ENCODE assay signal across 8 cellular contexts in the genomic region with DNA sequence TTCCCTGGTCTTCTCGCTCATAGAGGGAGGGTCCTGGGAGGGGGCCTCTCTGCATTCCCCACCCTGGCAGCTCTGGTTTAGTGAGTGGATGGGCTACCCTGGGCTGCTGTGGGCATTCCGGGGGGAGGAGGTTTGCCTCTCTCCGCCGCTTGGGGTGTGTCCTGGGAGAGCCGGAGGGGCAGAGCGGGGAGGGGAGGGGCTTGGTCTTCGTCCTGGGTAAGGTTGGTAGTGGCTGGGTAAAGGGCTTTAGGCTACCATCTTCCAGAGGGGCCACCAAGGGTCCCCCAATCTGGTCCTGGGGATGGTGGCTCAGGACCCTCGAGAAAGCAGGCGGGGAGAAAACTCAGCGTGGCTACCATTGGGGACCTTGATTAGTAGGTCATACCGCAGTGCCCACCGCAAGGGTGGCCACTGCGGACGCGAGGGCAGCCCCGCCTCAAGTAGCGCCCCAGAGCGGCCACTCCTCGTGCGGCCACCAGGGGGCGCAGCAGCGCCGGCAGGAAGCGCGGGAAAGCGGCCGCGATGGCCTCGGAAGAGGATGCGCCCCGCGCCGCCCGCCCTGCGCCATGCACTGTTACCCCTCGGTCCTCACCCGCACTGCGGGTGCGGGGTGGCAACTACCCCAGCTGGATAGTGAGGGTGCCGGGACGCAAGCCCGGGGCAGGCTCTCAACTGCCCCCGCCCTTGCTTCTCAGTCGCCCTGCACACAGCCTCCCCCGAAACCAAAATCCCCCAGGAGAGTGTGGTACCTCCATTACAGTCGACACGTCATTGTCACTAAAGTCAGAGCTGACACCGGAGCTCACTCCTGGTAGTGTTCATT. TPM values are rescaled to one million over a fixed set of nuclear protein-coding genes. Genes with fewer than 3 reads are reported as not detected.
DNase-seq lines count a peak whose midpoint lies in the region; ATAC-seq and TF ChIP-seq lines count a peak whose summit lies in the region.

No MANE protein-coding gene starts in this region.

- H3K4me3 Mint-ChIP-seq in CD4-positive, CD25-positive, alpha-beta regulatory T cell: peak overlapping the region in 3 of 4 donors; percentile 46 to 63 (median 58)
- H3K4me3 Mint-ChIP-seq in activated T-cell treated with anti-CD3 and anti-CD28 coated beads, Interleukin-2, amount 50 U/mL, for 24 hours: peak overlapping the region; percentile 68

- TF ChIP-seq CTCF in HEK293 (tag by site-specific recombination; IDR thresholded peaks at IDR 0.05) (peak; percentile 95), OCI-LY3 (IDR thresholded peaks at IDR 0.05; ENCODE audit: low read depth, low read length) (peak; percentile 75), fibroblast of the aortic adventitia (IDR thresholded peaks at IDR 0.05; ENCODE audit: insufficient read depth, low read length) (peak; percentile 76), neutrophil (IDR thresholded peaks at IDR 0.05) (peak; percentile 92), testis (IDR thresholded peaks at IDR 0.05) (peak; percentile 97 to 100 (median 97))

- CTCF ChIA-PET in HEK293 (lab: Yijun Ruan, JAX): interaction anchor here (0.6 to 8.8 kb wide), 35 partner anchors 8 to 615 kb away, joined by 3 to 97 read pairs (median 3); no protein-coding TSS in a partner anchor

- no peaks in the 10 kb centered on the region for H3K36me3 ChIP-seq in CD4-positive, CD25-positive, alpha-beta regulatory T cell (ENCODE audit: control insufficient read depth, insufficient read depth, low read length)
- no peaks in the 10 kb centered on the region for H3K36me3 ChIP-seq in HEK293 (ENCODE audit: control insufficient read depth in 2 of 2, insufficient read depth in 1 of 2, low read length in 2 of 2)
- no peaks in the 10 kb centered on the region for H3K36me3 ChIP-seq in OCI-LY3 (replicated peaks; ENCODE audit: low read depth, low read length)
- H3K36me3 ChIP-seq in neutrophil: no peaks in the 10 kb centered on the region
- H3K36me3 ChIP-seq in testis (ENCODE audit: low read depth, missing control alignments): no peaks in the 10 kb centered on the region

- peaks cover 0 to 2% (median 0%) of the 10 kb centered on the region in 7 donors for H3K9me3 Mint-ChIP-seq in CD4-positive, CD25-positive, alpha-beta regulatory T cell
- H3K9me3 Mint-ChIP-seq in activated T-cell treated with anti-CD3 and anti-CD28 coated beads, Interleukin-2, amount 50 U/mL, for 24 hours: no peaks in the 10 kb centered on the region

- H3K36me3 Mint-ChIP-seq in CD4-positive, CD25-positive, alpha-beta regulatory T cell: no peaks in the 10 kb centered on the region
- H3K36me3 Mint-ChIP-seq in activated T-cell treated with anti-CD3 and anti-CD28 coated beads, Interleukin-2, amount 50 U/mL, for 24 hours (ENCODE audit: low read depth): no peaks in the 10 kb centered on the region

- peak overlapping the region; percentile 64 for H3K9ac ChIP-seq in OCI-LY3 (ENCODE audit: low read length)

- no peak overlapping the region for H3K27ac Mint-ChIP-seq in CD4-positive, CD25-positive, alpha-beta regulatory T cell
- no peak overlapping the region for H3K27ac Mint-ChIP-seq in activated T-cell treated with anti-CD3 and anti-CD28 coated beads, Interleukin-2, amount 50 U/mL, for 24 hours

- no peaks in the 10 kb centered on the region for H4K20me1 ChIP-seq in OCI-LY3 (ENCODE audit: insufficient read depth, low read length)

- TF ChIP-seq POLR2A in testis (IDR thresholded peaks at IDR 0.05): no peak

- POLR2A ChIA-PET in HEK293 (lab: Yijun Ruan, JAX): no interaction called here

- intact Hi-C loops in testis (cut with DNase I; ENCODE audit: low total_unique reads): loop anchor here (10.0 kb wide), 1 partner anchor 80 kb away; no protein-coding TSS in a partner anchor

- peaks cover 0 to 6% (median 1%) of the 10 kb centered on the region in 4 donors for H3K4me1 Mint-ChIP-seq in CD4-positive, CD25-positive, alpha-beta regulatory T cell
- peaks cover 6% of the 10 kb centered on the region for H3K4me1 Mint-ChIP-seq in activated T-cell treated with anti-CD3 and anti-CD28 coated beads, Interleukin-2, amount 50 U/mL, for 24 hours (ENCODE audit: low read depth)

- H3K79me2 ChIP-seq in OCI-LY3 (ENCODE audit: low read length): no peaks in the 10 kb centered on the region

- H2AFZ ChIP-seq in OCI-LY3 (ENCODE audit: low read depth, low read length): peak overlapping the region; percentile 95

- no peak overlapping the region for H3K27ac ChIP-seq in CD4-positive, CD25-positive, alpha-beta regulatory T cell (ENCODE audit: insufficient read depth, low read length, poor library complexity, severe bottlenecking)
- H3K27ac ChIP-seq in HEK293 (ENCODE audit: extremely low read depth, low read depth, low read length) (no peak overlapping the region), OCI-LY3 (ENCODE audit: low read length) (no peak overlapping the region), neutrophil (no peak overlapping the region), testis (no peak overlapping the region)

- peak overlapping the region; percentile 94 for H3K4me2 ChIP-seq in OCI-LY3 (ENCODE audit: low read length)

- peak; percentile 48 to 73 (median 63) for DNase-seq in CD4-positive, CD25-positive, alpha-beta regulatory T cell
- DNase-seq in activated T-cell treated with anti-CD3 and anti-CD28 coated beads, Interleukin-2, amount 50 U/mL, for 24 hours: peak; percentile 84
- peak; percentile 43 for DNase-seq in fibroblast of the aortic adventitia (ENCODE audit: low read depth)
- peak; percentile 65 for DNase-seq in testis

- H3K4me3 ChIP-seq in CD4-positive, CD25-positive, alpha-beta regulatory T cell (ENCODE audit: low read depth, low read length): peak overlapping the region; percentile 37
- peak overlapping the region; percentile 32 for H3K4me3 ChIP-seq in HEK293 (ENCODE audit: low read depth, low read length)
- peak overlapping the region; percentile 79 for H3K4me3 ChIP-seq in OCI-LY3 (ENCODE audit: low read length)
- peak overlapping the region; percentile 54 for H3K4me3 ChIP-seq in fibroblast of the aortic adventitia (ENCODE audit: low read depth, low read length)
- no peak overlapping the region for H3K4me3 ChIP-seq in neutrophil (ENCODE audit: low read depth in 1 of 2, low read length in 1 of 2)
- peak overlapping the region; percentile 39 to 49 for H3K4me3 ChIP-seq in testis

- no peaks in the 10 kb centered on the region for H3K9me3 ChIP-seq in CD4-positive, CD25-positive, alpha-beta regulatory T cell (ENCODE audit: control insufficient read depth in 2 of 2, low read length in 2 of 2)
- H3K9me3 ChIP-seq in HEK293 (ENCODE audit: control insufficient read depth, insufficient read depth, low read depth, low read length) (no peaks in the 10 kb centered on the region), OCI-LY3 (ENCODE audit: insufficient read depth, low read length) (no peaks in the 10 kb centered on the region), neutrophil (no peaks in the 10 kb centered on the region), testis (no peaks in the 10 kb centered on the region)

- 8 to 12% methylated on average over 11 to 48 of the region's 48 CpGs for WGBS in testis, 2 donors

- H3K4me1 ChIP-seq in CD4-positive, CD25-positive, alpha-beta regulatory T cell (ENCODE audit: control insufficient read depth, insufficient read depth, low read length, poor library complexity, severe bottlenecking): peaks cover 8% of the 10 kb centered on the region
- H3K4me1 ChIP-seq in HEK293 (ENCODE audit: control insufficient read depth, insufficient read depth, low read length): 0 out of 2 replicates have a peak, but pooled peaks cover 2% of the 10 kb centered on the region
- H3K4me1 ChIP-seq in OCI-LY3 (ENCODE audit: low read length): peaks cover 9% of the 10 kb centered on the region
- H3K4me1 ChIP-seq in neutrophil (ENCODE audit: control insufficient read depth in 1 of 2, insufficient read depth in 1 of 2, low read depth in 1 of 2, low read length in 1 of 2): peaks cover 5 to 8% of the 10 kb centered on the region in 2 experiments
- peaks cover 11% of the 10 kb centered on the region for H3K4me1 ChIP-seq in testis

- peak; percentile 73 to 76 for ATAC-seq in CD4-positive, CD25-positive, alpha-beta regulatory T cell (ENCODE audit: low read depth in 2 of 2)
- no peak for ATAC-seq in HG03045 (IDR thresholded peaks at IDR 0.05; ENCODE audit: unreplicated experiment)

- peaks cover 24% of the 10 kb centered on the region for H3K27me3 Mint-ChIP-seq in CD4-positive, CD25-positive, alpha-beta regulatory T cell
- H3K27me3 Mint-ChIP-seq in activated T-cell treated with anti-CD3 and anti-CD28 coated beads, Interleukin-2, amount 50 U/mL, for 24 hours: peaks cover 9% of the 10 kb centered on the region

- no peaks in the 10 kb centered on the region for H3K27me3 ChIP-seq in CD4-positive, CD25-positive, alpha-beta regulatory T cell (ENCODE audit: control insufficient read depth, insufficient read depth, low read length)
- H3K27me3 ChIP-seq in OCI-LY3 (ENCODE audit: low read depth, low read length) (no peaks in the 10 kb centered on the region), neutrophil (peaks cover 14% of the 10 kb centered on the region), testis (no peaks in the 10 kb centered on the region)

TF ChIP-seq in HEK293, 187 proteins besides CTCF, POLR2A, EP300 and RAD21 (continues in another document):
- TF ChIP-seq, protein P1, sequence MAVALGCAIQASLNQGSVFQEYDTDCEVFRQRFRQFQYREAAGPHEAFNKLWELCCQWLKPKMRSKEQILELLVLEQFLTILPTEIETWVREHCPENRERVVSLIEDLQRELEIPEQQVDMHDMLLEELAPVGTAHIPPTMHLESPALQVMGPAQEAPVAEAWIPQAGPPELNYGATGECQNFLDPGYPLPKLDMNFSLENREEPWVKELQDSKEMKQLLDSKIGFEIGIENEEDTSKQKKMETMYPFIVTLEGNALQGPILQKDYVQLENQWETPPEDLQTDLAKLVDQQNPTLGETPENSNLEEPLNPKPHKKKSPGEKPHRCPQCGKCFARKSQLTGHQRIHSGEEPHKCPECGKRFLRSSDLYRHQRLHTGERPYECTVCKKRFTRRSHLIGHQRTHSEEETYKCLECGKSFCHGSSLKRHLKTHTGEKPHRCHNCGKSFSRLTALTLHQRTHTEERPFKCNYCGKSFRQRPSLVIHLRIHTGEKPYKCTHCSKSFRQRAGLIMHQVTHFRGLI (tag by site-specific recombination; IDR thresholded peaks at IDR 0.05): 0 out of 2 replicates have a peak, but pooled peaks have one; percentile 7
- TF ChIP-seq YY2 (tag by site-specific recombination; IDR thresholded peaks at IDR 0.05) (peak; percentile 89), ZBTB7A (tag by site-specific recombination; IDR thresholded peaks at IDR 0.05; ENCODE audit: low read depth) (no peak), ZBTB8A (tag by site-specific recombination; IDR thresholded peaks at IDR 0.05) (peak; percentile 90), ZNF433 (tag by site-specific recombination; IDR thresholded peaks at IDR 0.05; ENCODE audit: low read depth) (no peak), SP3 (tag by site-specific recombination; IDR thresholded peaks at IDR 0.05) (peak; percentile 56), ZNF214 (tag by site-specific recombination; IDR thresholded peaks at IDR 0.05; ENCODE audit: borderline replicate concordance) (no peak), ZNF169 (tag by site-specific recombination; IDR thresholded peaks at IDR 0.05) (no peak)

RNA-seq across cellular contexts. Expression of a gene that starts 44.1 kb away (rescaled TPM):
- 4.5 TPM for total RNA-seq in CD4-positive, CD25-positive, alpha-beta regulatory T cell
- polyA plus RNA-seq in CD4-positive, CD25-positive, alpha-beta regulatory T cell: 1 to 10 TPM; 2.7 to 4.5 (median 3.5) TPM
- total RNA-seq in fibroblast of the aortic adventitia (ENCODE audit: low replicate concordance) (2.0 and 4.7 TPM in 2 replicates), testis (10 to 100 TPM; 16.3 to 17.4 TPM)
- 26.0 TPM for polyA plus RNA-seq in testis (ENCODE audit: insufficient read depth, low read depth, low replicate concordance)

Comparison
In these comparisons a context has a peak if more than half of its experiments do, and no peak if none do; other contexts are left out.
1. H3K4me3 ChIP-seq: peak in CD4-positive, CD25-positive, alpha-beta regulatory T cell (single experiment), HEK293 (single experiment), OCI-LY3 (single experiment), fibroblast of the aortic adventitia (single experiment) and testis (2 of 2); none in neutrophil (0 of 2).
2. Peak in every context shown above with its lines, with median percentiles within 50 percentile points of each other: DNase-seq and CTCF ChIP-seq.